ENCODE assay signal across 15 cellular contexts in the genomic region with DNA sequence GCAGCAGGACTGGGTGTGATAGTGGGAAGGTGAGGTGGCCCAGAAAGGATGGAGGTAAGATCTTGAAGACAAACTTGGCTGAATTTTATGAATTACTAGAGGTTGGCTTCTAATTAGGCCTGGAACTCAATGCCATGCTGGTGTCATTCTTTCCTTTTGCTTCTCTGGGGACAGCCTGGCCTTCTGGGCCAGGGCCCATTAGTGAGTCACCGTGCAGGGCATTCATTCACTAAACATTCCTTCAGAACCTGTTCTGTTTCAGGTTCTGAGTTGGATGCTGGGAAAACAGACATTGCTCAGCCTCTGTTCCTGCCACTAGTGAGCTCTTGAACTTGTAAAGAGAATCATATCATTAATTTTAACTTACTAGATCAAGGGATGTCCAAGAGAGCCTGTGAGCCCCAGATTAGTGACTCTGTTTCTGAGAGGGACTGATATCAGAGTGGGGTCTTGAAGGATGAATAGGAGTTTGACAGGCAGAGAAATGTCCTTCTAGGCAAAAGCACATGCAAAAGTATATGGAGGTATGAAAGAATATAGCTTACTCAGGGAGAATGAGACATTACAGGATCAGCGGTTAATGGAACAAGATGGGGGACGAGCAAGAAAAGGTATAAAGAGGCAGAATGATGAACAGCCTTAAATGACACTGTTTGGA.
DNase-seq lines count a peak whose midpoint lies in the region; ATAC-seq and TF ChIP-seq lines count a peak whose summit lies in the region.
"Had no signal": no experiment of that assay in that cellular context is flagged by ENCODE, and none has a peak within 500 bp of the region (broad histone marks: within the 10 kb centered on the region; RNA-seq: fewer than 3 reads in every experiment).

No MANE protein-coding gene starts in this region.

- H3K27me3 Mint-ChIP-seq in HFFc6 (ENCODE audit: insufficient read depth) (peaks cover 6% of the 10 kb centered on the region), brain (peaks cover 4% of the 10 kb centered on the region)
- peaks cover 13% of the 10 kb centered on the region for H3K27me3 Mint-ChIP-seq in activated CD4-positive, alpha-beta T cell treated with anti-CD3 and anti-CD28 coated beads for 36 hours

- no peak overlapping the region for H2AK5ac ChIP-seq in mesendoderm (ENCODE audit: low read length)

- H3K27ac Mint-ChIP-seq in HFFc6 (peak overlapping the region; percentile 78), brain (peak overlapping the region in 3 of 5 experiments; percentile 3 to 26 (median 18))
- no peak overlapping the region for H3K27ac Mint-ChIP-seq in activated CD4-positive, alpha-beta T cell treated with anti-CD3 and anti-CD28 coated beads for 36 hours
- H3K27ac Mint-ChIP-seq: activated B cell treated with CpG ODN at 0.5 μM for 24 hours; activated T-cell treated with anti-CD3 and anti-CD28 coated beads, Interleukin-2, amount 50 U/mL, for 24 hours had no signal

- CTCF ChIA-PET in activated CD4-positive, alpha-beta T cell treated with anti-CD3 and anti-CD28 coated beads for 36 hours (lab: Charles Lee) = interaction anchor here (1.1 kb wide), 1 partner anchor 15 kb away, joined by 3 read pairs; no protein-coding TSS in a partner anchor

- no peaks in the 10 kb centered on the region for H3K79me1 ChIP-seq in mesendoderm (ENCODE audit: low read length)

- H3K36me3 Mint-ChIP-seq in HFFc6 (ENCODE audit: low read depth) (no peaks in the 10 kb centered on the region), brain (no peaks in the 10 kb centered on the region)
- H3K36me3 Mint-ChIP-seq in activated CD4-positive, alpha-beta T cell treated with anti-CD3 and anti-CD28 coated beads for 36 hours (ENCODE audit: low read depth) = no peaks in the 10 kb centered on the region

- no peak overlapping the region for H3K4ac ChIP-seq in mesendoderm (ENCODE audit: low read depth, low read length)

- no peak overlapping the region for H2AFZ ChIP-seq in ACC112 (ENCODE audit: low read length, unreplicated experiment)

- no peak overlapping the region for H2BK15ac ChIP-seq in mesendoderm (replicated peaks; ENCODE audit: low read depth)

- WGBS in mesendoderm (ENCODE audit: extremely low coverage, insufficient coverage, low lambda C conversion rate) = no CpG with 5 or more reads among the region's 3 CpGs
- 63 to 66% methylated on average over 3 of the region's 3 CpGs for whole genome bisulfite sequencing in lower leg skin, 2 donors

- H2BK5ac ChIP-seq in mesendoderm (ENCODE audit: low read length) = no peak overlapping the region

- no peak for ATAC-seq in activated CD4-positive, alpha-beta T cell treated with anti-CD3 and anti-CD28 coated beads for 36 hours
- no peak for ATAC-seq in HG03196 (IDR thresholded peaks at IDR 0.05; ENCODE audit: unreplicated experiment)

- H3K4me2 ChIP-seq in mesendoderm (ENCODE audit: low read length) = no peak overlapping the region

- H3K79me2 ChIP-seq in ACC112 (ENCODE audit: control insufficient read depth, insufficient read depth, low read length, unreplicated experiment) = no peaks in the 10 kb centered on the region
- H3K79me2 ChIP-seq in mesendoderm (ENCODE audit: control insufficient read depth, insufficient read depth, low read length) = no peaks in the 10 kb centered on the region

- no peak overlapping the region for H3K56ac ChIP-seq in mesendoderm (ENCODE audit: low read length)

- H3K9ac ChIP-seq in mesendoderm (ENCODE audit: low read length) = no peak overlapping the region

- H3K9me3 Mint-ChIP-seq in HFFc6 (no peaks in the 10 kb centered on the region), brain (peaks cover 0 to 24% (median 9%) of the 10 kb centered on the region in 5 experiments)
- no peaks in the 10 kb centered on the region for H3K9me3 Mint-ChIP-seq in activated CD4-positive, alpha-beta T cell treated with anti-CD3 and anti-CD28 coated beads for 36 hours (ENCODE audit: low read depth)
- H3K9me3 Mint-ChIP-seq: activated B cell treated with CpG ODN at 0.5 μM for 24 hours; activated T-cell treated with anti-CD3 and anti-CD28 coated beads, Interleukin-2, amount 50 U/mL, for 24 hours had no signal

- H3K4me3 Mint-ChIP-seq in HFFc6 (peak overlapping the region; percentile 68; the same call in 1 of the 2 replicates), brain (no peak overlapping the region)
- H3K4me3 Mint-ChIP-seq in activated CD4-positive, alpha-beta T cell treated with anti-CD3 and anti-CD28 coated beads for 36 hours = no peak overlapping the region
- H3K4me3 Mint-ChIP-seq: activated B cell treated with CpG ODN at 0.5 μM for 24 hours; activated T-cell treated with anti-CD3 and anti-CD28 coated beads, Interleukin-2, amount 50 U/mL, for 24 hours had no signal

- H3K27me3 ChIP-seq in ACC112 (ENCODE audit: insufficient read depth, low read length) (peaks cover 7% of the 10 kb centered on the region), mesendoderm (ENCODE audit: insufficient read depth, low read length, poor library complexity) (no peaks in the 10 kb centered on the region)

- H3K27ac ChIP-seq in ACC112 (ENCODE audit: low read depth, low read length) (peak overlapping the region; percentile 78), mesendoderm (ENCODE audit: low read depth, low read length) (no peak overlapping the region)
- H3K27ac ChIP-seq: neutrophil had no signal

- no peaks in the 10 kb centered on the region for H3K36me3 ChIP-seq in ACC112 (ENCODE audit: insufficient read depth, low read length)
- no peaks in the 10 kb centered on the region for H3K36me3 ChIP-seq in mesendoderm (ENCODE audit: control insufficient read depth, insufficient read depth, low read length)
- H3K36me3 ChIP-seq: HAP-1, neutrophil had no signal

- H3K23ac ChIP-seq in mesendoderm (ENCODE audit: low read length) = no peak overlapping the region

- H3K4me1 ChIP-seq in ACC112 (ENCODE audit: control insufficient read depth, insufficient read depth, low read length, unreplicated experiment) (peaks cover 26% of the 10 kb centered on the region), mesendoderm (ENCODE audit: control insufficient read depth, low read depth, low read length) (peaks cover 2% of the 10 kb centered on the region)
- H3K4me1 ChIP-seq: HAP-1 had no signal

- POLR2A ChIA-PET in activated CD4-positive, alpha-beta T cell treated with anti-CD3 and anti-CD28 coated beads for 36 hours (lab: Charles Lee) = no interaction called here

- H3K4me3 ChIP-seq in ACC112 (ENCODE audit: low read depth, low read length) = peak overlapping the region; percentile 30; the same call in 1 of the 2 replicates
- H3K4me3 ChIP-seq in mesendoderm (ENCODE audit: low read length) = no peak overlapping the region
- H3K4me3 ChIP-seq in lower leg skin (ENCODE audit: low read depth, poor library complexity, severe bottlenecking) = no peak overlapping the region
- H3K4me3 ChIP-seq: HAP-1 had no signal

- DNase-seq in HFFc6 = peak; percentile 29
- DNase-seq in mesendoderm = peak; percentile 81
- DNase-seq in activated CD4-positive, alpha-beta T cell treated with anti-CD3 and anti-CD28 coated beads for 36 hours = no peak
- DNase-seq in activated CD4-positive, alpha-beta T cell treated with anti-CD3 and anti-CD28 coated beads, Interleukin-2, amount 50 U/mL, for 1 hour = no peak
- no peak for DNase-seq in lower leg skin (ENCODE audit: low spot score in 2 of 2)
- DNase-seq: activated B cell treated with CpG ODN at 0.5 μM for 24 hours; activated T-cell treated with anti-CD3 and anti-CD28 coated beads, Interleukin-2, amount 50 U/mL, for 24 hours; left cardiac atrium; NCI-H1436; NCI-H774 had no signal

- TF ChIP-seq POLR2A in lower leg skin (IDR thresholded peaks at IDR 0.05) = no peak

- TF ChIP-seq CTCF in HFFc6 (IDR thresholded peaks at IDR 0.05) = no peak
- no peak for TF ChIP-seq CTCF in brain (conservative IDR thresholded peaks at IDR 0.05)
- TF ChIP-seq CTCF in lower leg skin (IDR thresholded peaks at IDR 0.05) = no peak

- H3K18ac ChIP-seq in mesendoderm (ENCODE audit: low read length) = no peak overlapping the region

- H4K8ac ChIP-seq in mesendoderm (ENCODE audit: low read depth, low read length) = no peak overlapping the region

- H2BK120ac ChIP-seq in mesendoderm (ENCODE audit: low read depth, low read length) = no peak overlapping the region

- H4K5ac ChIP-seq in mesendoderm (ENCODE audit: low read length) = no peak overlapping the region

- H3K4me1 Mint-ChIP-seq in HFFc6 (ENCODE audit: low read depth) (peaks cover 32% of the 10 kb centered on the region), brain (peaks cover 17% of the 10 kb centered on the region)
- H3K4me1 Mint-ChIP-seq in activated CD4-positive, alpha-beta T cell treated with anti-CD3 and anti-CD28 coated beads for 36 hours = no peaks in the 10 kb centered on the region
- H3K4me1 Mint-ChIP-seq: activated B cell treated with CpG ODN at 0.5 μM for 24 hours had no signal

- intact Hi-C loops in activated CD4-positive, alpha-beta T cell treated with anti-CD3 and anti-CD28 coated beads for 36 hours (cut with DNase I, micrococcal nuclease) = no loop called here
- intact Hi-C loops in lower leg skin (cut with DNase I; ENCODE audit: low total_unique reads) = no loop called here

Comparison
In these comparisons a context has a peak if more than half of its experiments do, and no peak if none do; other contexts are left out.
1. DNase-seq: peak in HFFc6 (single experiment) and mesendoderm (single experiment); none in activated CD4-positive, alpha-beta T cell treated with anti-CD3 and anti-CD28 coated beads for 36 hours (single experiment), activated CD4-positive, alpha-beta T cell treated with anti-CD3 and anti-CD28 coated beads, Interleukin-2, amount 50 U/mL, for 1 hour (single experiment) and lower leg skin (0 of 2).